8 cellular contexts compared by ENCODE assay signal in the genomic region with DNA sequence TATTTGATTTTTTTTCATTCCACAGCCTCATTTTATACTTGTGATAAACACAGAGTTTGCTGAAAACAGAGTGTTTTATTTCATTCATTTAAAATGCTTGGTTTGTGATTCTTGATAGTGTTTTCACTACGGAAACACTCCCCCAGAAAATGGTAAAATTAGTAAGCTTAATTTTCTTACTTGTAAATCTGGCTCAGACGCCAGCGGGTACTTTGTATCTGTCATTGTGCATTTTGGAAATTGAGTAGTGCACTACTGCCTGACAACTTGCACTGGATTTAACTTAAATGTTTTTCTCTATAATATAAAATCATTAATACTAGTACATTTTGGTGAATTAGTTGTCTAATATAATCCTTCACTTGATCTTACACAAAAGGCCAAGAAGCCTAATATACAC. TPM values are rescaled to one million over a fixed set of nuclear protein-coding genes. Genes with fewer than 3 reads are reported as not detected.
DNase-seq lines count a peak whose midpoint lies in the region; ATAC-seq, FAIRE-seq and TF ChIP-seq lines count a peak whose summit lies in the region.

No MANE protein-coding gene starts in this region.

- no peak for TF ChIP-seq CTCF in dorsolateral prefrontal cortex (IDR thresholded peaks at IDR 0.05 in 54 of 56, conservative IDR thresholded peaks at IDR 0.05 in 2 of 56; ENCODE audit: low read depth in 1 of 56, partially characterized antibody in 56 of 56)

- no peaks in the 10 kb centered on the region for H3K9me3 ChIP-seq in KOPT-K1 (ENCODE audit: insufficient read depth, low read length, poor library complexity, severe bottlenecking)

- no peak for TF ChIP-seq POLR2A in GM12891 (IDR thresholded peaks at IDR 0.05; ENCODE audit: low read depth, low read length)

- H3K27ac ChIP-seq in KOPT-K1 (ENCODE audit: low read depth, low read length, poor library complexity, severe bottlenecking) (peak overlapping the region; percentile 56), dorsolateral prefrontal cortex (peak overlapping the region in 53 of 59 donors; percentile 0 to 87 (median 68))

- FAIRE-seq in GM12891 (lab: Jason Lieb, UNC) = no peak

- ATAC-seq in GM19467 (IDR thresholded peaks at IDR 0.05; ENCODE audit: unreplicated experiment) = peak; percentile 4

- H3K27me3 ChIP-seq in dorsolateral prefrontal cortex = no peaks in the 10 kb centered on the region

- H3K4me3 ChIP-seq in dorsolateral prefrontal cortex = peak overlapping the region in 27 of 59 donors; percentile 2 to 51 (median 28)
- peak overlapping the region; percentile 34 for H3K4me3 ChIP-seq in skeletal muscle cell (ENCODE audit: low read depth, low read length)

- peaks cover 50% of the 10 kb centered on the region for H3K36me3 ChIP-seq in KOPT-K1 (ENCODE audit: insufficient read depth, low read length)

- DNase-seq in dorsolateral prefrontal cortex (no peak), skeletal muscle cell (ENCODE audit: low read depth) (no peak), 8988T (no peak), OCI-M2 (lab: John Stamatoyannopoulos, UW; ENCODE audit: unreplicated experiment) (no peak), GM12891 (ENCODE audit: insufficient read length, low spot score) (no peak)
- DNase-seq in stimulated activated CD4-positive, alpha-beta T cell treated with anti-CD3 and anti-CD28 coated beads, Interleukin-4, amount 100 ng/mL, for 4 hours = no peak

- intact Hi-C loops in dorsolateral prefrontal cortex (cut with DNase I) = loop anchor here in 1 of 2 donors (5.0 kb wide), 1 partner anchor 33 kb away; no protein-coding TSS in a partner anchor

TF ChIP-seq in GM12891, 5 proteins besides CTCF, POLR2A, EP300 and RAD21:
- TF ChIP-seq SPI1 (IDR thresholded peaks at IDR 0.05; ENCODE audit: low read depth, low read length) (no peak), PAX5 (IDR thresholded peaks at IDR 0.05; ENCODE audit: insufficient read depth, low read length, severe bottlenecking) (no peak), POU2F2 (IDR thresholded peaks at IDR 0.05; ENCODE audit: low read depth, low read length) (no peak), TAF1 (IDR thresholded peaks at IDR 0.05; ENCODE audit: low read depth, low read length) (no peak), POLR2AphosphoS5 (IDR thresholded peaks at IDR 0.05; ENCODE audit: low read depth, low read length) (no peak)

RNA-seq across cellular contexts. Expression of a gene that starts 37.0 kb away (rescaled TPM):
- 10 to 100 TPM; 33.6 to 54.2 (median 42.3) TPM for total RNA-seq in dorsolateral prefrontal cortex
- polyA plus RNA-seq in GM12891 (2012; ENCODE audit: low read depth, missing spikeins) = 5.9 TPM
